Comparison of ENCODE assay signal across 8 cellular contexts in the genomic region with DNA sequence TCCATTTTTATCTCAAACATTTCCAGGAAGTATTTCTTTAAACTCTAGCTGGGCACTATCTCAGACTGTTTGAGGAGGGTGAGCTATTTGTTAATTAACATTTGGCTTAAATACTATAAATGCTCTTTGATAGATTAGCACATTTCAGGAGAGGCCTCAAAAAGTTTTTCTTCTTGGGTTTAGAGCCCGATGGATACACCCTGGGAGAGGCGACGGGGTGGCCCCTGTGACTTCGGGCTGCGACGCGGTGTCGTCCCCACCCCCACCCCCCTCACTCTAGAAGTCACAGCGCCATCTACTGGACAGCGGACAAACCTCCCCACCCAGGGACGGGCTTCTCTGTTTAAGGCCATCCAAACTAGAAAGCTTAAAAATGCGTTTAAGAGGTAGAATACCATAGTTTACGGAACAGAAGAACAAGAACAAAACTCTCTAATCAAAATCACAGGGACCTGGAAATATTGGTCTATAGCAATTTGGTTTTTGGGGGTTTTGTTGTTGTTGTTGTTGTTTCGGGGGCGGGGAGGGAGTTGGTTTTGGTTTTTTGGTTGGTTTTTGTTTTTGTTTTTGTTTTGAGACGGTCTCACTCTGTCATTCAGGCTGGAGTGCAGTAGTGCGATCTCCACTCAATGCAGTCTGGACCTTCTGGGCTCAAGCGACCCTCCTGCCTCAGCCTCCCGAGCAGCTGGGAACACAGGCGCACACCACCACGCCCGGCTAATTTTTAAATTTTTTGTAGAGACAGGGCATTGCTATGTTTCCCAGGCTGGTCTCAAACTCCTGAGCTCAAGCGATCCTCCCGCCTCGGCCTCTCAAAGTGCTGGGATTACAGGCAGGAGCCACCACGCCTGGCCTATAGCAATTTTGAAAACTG.
DNase-seq lines count a peak whose midpoint lies in the region; ATAC-seq and TF ChIP-seq lines count a peak whose summit lies in the region.

No MANE protein-coding gene starts in this region.

- H3K9me3 ChIP-seq in HCT116 (ENCODE audit: control insufficient read depth in 1 of 2, insufficient read depth in 1 of 2, low read depth in 1 of 2, low read length in 2 of 2) (no peaks in the 10 kb centered on the region), OCI-LY1 (ENCODE audit: low read length) (no peaks in the 10 kb centered on the region), cardiac muscle cell (ENCODE audit: low read depth) (no peaks in the 10 kb centered on the region), psoas muscle (no peaks in the 10 kb centered on the region)

- CTCF ChIA-PET in HCT116 (lab: Charles Lee), result interaction anchor here (0.5 to 3.9 kb wide), 44 partner anchors 9 to 760 kb away, joined by 3 to 89 read pairs (median 4); no protein-coding TSS in a partner anchor

- H4K20me1 ChIP-seq in HCT116 (ENCODE audit: insufficient read depth), result no peaks in the 10 kb centered on the region
- H4K20me1 ChIP-seq in OCI-LY1 (ENCODE audit: insufficient read depth, low read length), result no peaks in the 10 kb centered on the region

- peak; percentile 99 for ATAC-seq in HCT116
- ATAC-seq in psoas muscle, result peak; percentile 66 to 93 (median 80)
- ATAC-seq in HG03469 (IDR thresholded peaks at IDR 0.05; ENCODE audit: unreplicated experiment), result no peak
- no peak for ATAC-seq in HG02642 (IDR thresholded peaks at IDR 0.05; ENCODE audit: poor library complexity, unreplicated experiment)

- POLR2A ChIA-PET in HCT116 (lab: Charles Lee), result interaction anchor here (0.8 to 1.3 kb wide), 5 partner anchors 11 to 501 kb away, joined by 3 to 5 read pairs (median 3); no protein-coding TSS in a partner anchor

- WGBS in psoas muscle, 3 donors, result 42 to 44% (median 43%) methylated on average over 26 of the region's 26 CpGs

- intact Hi-C loops in HCT116 (cut with micrococcal nuclease), result loop anchor here (1.0 to 5.0 kb wide), 3 partner anchors 214 to 500 kb away; partner anchors contain the start of gene FOXL1
- intact Hi-C loops in psoas muscle (cut with DNase I), result loop anchor here (1.0 to 10.0 kb wide), 3 partner anchors 212 to 501 kb away; no protein-coding TSS in a partner anchor

- H3K4me1 ChIP-seq in HCT116 (ENCODE audit: control insufficient read depth in 1 of 2, insufficient read depth in 2 of 2, low read length in 2 of 2) (peaks cover 0 to 9% of the 10 kb centered on the region in 2 experiments; a peak in 2 of 4 replicates), OCI-LY1 (ENCODE audit: insufficient read depth, low read length, severe bottlenecking) (peaks cover 68% of the 10 kb centered on the region), cardiac muscle cell (ENCODE audit: low read depth) (peaks cover 6% of the 10 kb centered on the region), psoas muscle (no peaks in the 10 kb centered on the region)

- DNase-seq in HCT116 (ENCODE audit: low read depth, low spot score), result peak; percentile 62
- peak; percentile 51 for DNase-seq in activated naive CD4-positive, alpha-beta T cell treated with anti-CD3 and anti-CD28 coated beads, Interleukin-2, amount 50 U/mL, for 16 hours
- peak; percentile 77 to 89 for DNase-seq in cardiac muscle cell (ENCODE audit: low read depth in 1 of 2, low spot score in 1 of 2)
- DNase-seq in psoas muscle, result peak in 1 of 2 donors; percentile 62

- H3K4me2 ChIP-seq in HCT116 (ENCODE audit: low read length), result peak overlapping the region; percentile 67
- peak overlapping the region; percentile 57 for H3K4me2 ChIP-seq in OCI-LY1 (ENCODE audit: low read length)

- H3F3A ChIP-seq in OCI-LY1 (ENCODE audit: insufficient read depth, low read length), result no peaks in the 10 kb centered on the region

- H3K4me3 ChIP-seq in HCT116 (replicated peaks in 1 of 2; ENCODE audit: low read depth in 1 of 2, low read length in 2 of 2), result peak overlapping the region; percentile 29 to 35
- H3K4me3 ChIP-seq in OCI-LY1 (ENCODE audit: low read depth, low read length, poor library complexity, severe bottlenecking), result peak overlapping the region; percentile 65
- peak overlapping the region; percentile 9 for H3K4me3 ChIP-seq in cardiac muscle cell
- H3K4me3 ChIP-seq in psoas muscle, result no peak overlapping the region

- no peaks in the 10 kb centered on the region for H3K9me2 ChIP-seq in HCT116 (ENCODE audit: insufficient read depth)
- H3K9me2 ChIP-seq in OCI-LY1 (ENCODE audit: low read depth, low read length), result no peaks in the 10 kb centered on the region

- H3K9ac ChIP-seq in HCT116 (ENCODE audit: low read length), result no peak overlapping the region
- H3K9ac ChIP-seq in OCI-LY1 (ENCODE audit: low read length), result no peak overlapping the region

- H3K27ac ChIP-seq in C4-2B, result no peak overlapping the region
- no peak overlapping the region for H3K27ac ChIP-seq in HCT116 (ENCODE audit: low read depth, low read length)
- peak overlapping the region; percentile 4 for H3K27ac ChIP-seq in OCI-LY1 (ENCODE audit: low read depth, low read length, poor library complexity, severe bottlenecking)
- no peak overlapping the region for H3K27ac ChIP-seq in cardiac muscle cell
- H3K27ac ChIP-seq in psoas muscle, result no peak overlapping the region

- peak; percentile 95 for TF ChIP-seq RAD21 in HCT116 (IDR thresholded peaks at IDR 0.05; ENCODE audit: low read depth)

- H2AFZ ChIP-seq in HCT116 (ENCODE audit: low read depth, low read length, poor library complexity, severe bottlenecking), result peak overlapping the region; percentile 97
- no peak overlapping the region for H2AFZ ChIP-seq in OCI-LY1 (ENCODE audit: low read length)

- no TSS peak for BruUV-seq in HCT116 (replicated peaks; lab: Mats Ljungman, UMichigan)

- no peaks in the 10 kb centered on the region for H3K36me3 ChIP-seq in HCT116 (ENCODE audit: control insufficient read depth in 1 of 2, insufficient read depth in 2 of 2, low read length in 2 of 2)
- H3K36me3 ChIP-seq in OCI-LY1 (ENCODE audit: insufficient read depth, low read length), result no peaks in the 10 kb centered on the region; the same call in 1 of the 2 replicates
- no peaks in the 10 kb centered on the region for H3K36me3 ChIP-seq in cardiac muscle cell
- H3K36me3 ChIP-seq in psoas muscle (ENCODE audit: insufficient read depth in 1 of 2, low read depth in 1 of 2), result no peaks in the 10 kb centered on the region

- H3K79me2 ChIP-seq in HCT116 (ENCODE audit: insufficient read depth, low read length) (no peaks in the 10 kb centered on the region), OCI-LY1 (ENCODE audit: insufficient read depth, low read length) (no peaks in the 10 kb centered on the region)

- TF ChIP-seq CTCF in C4-2B (conservative IDR thresholded peaks at IDR 0.05), result peak; percentile 93
- peak; percentile 95 to 100 (median 97) for TF ChIP-seq CTCF in HCT116 (IDR thresholded peaks at IDR 0.05 in 2 of 3, conservative IDR thresholded peaks at IDR 0.05 in 1 of 3; ENCODE audit: borderline replicate concordance in 1 of 3, insufficient read depth in 1 of 3, low read depth in 2 of 3, low read length in 2 of 3)
- peak; percentile 92 for TF ChIP-seq CTCF in OCI-LY1 (IDR thresholded peaks at IDR 0.05; ENCODE audit: low read length)
- peak; percentile 90 for TF ChIP-seq CTCF in cardiac muscle cell (IDR thresholded peaks at IDR 0.05; ENCODE audit: low read depth, low read length)
- TF ChIP-seq CTCF in psoas muscle (IDR thresholded peaks at IDR 0.05), result peak; percentile 68

- H3K27me3 ChIP-seq in HCT116 (ENCODE audit: insufficient read depth, low read length) (no peaks in the 10 kb centered on the region), OCI-LY1 (ENCODE audit: insufficient read depth, low read length) (no peaks in the 10 kb centered on the region), cardiac muscle cell (no peaks in the 10 kb centered on the region), psoas muscle (ENCODE audit: insufficient read depth in 3 of 3, low read length in 2 of 3) (peaks cover 0 to 60% (median 3%) of the 10 kb centered on the region in 3 donors)

- RAD21 ChIA-PET in HCT116 (lab: Charles Lee; ENCODE audit: low non-redundant PET in 1 of 2, low total read pairs in 2 of 2, uncharacterized antibody in 2 of 2, unreplicated experiment in 2 of 2), result interaction anchor here (0.5 to 2.2 kb wide), 14 partner anchors 10 to 1309 kb away, joined by 3 to 21 read pairs (median 4); no protein-coding TSS in a partner anchor

- TF ChIP-seq POLR2A in HCT116 (IDR thresholded peaks at IDR 0.05; ENCODE audit: borderline replicate concordance, extremely low read depth, insufficient read depth, insufficient read length), result no peak

TF ChIP-seq in HCT116, 20 proteins besides CTCF, POLR2A, EP300 and RAD21:
- TF ChIP-seq SIN3A (IDR thresholded peaks at IDR 0.05; ENCODE audit: low read depth) (no peak), SP1 (IDR thresholded peaks at IDR 0.05; ENCODE audit: low read depth) (0 out of 2 replicates have a peak, but pooled peaks have one; percentile 3), FOSL1 (IDR thresholded peaks at IDR 0.05; ENCODE audit: low read depth) (no peak), CEBPB (IDR thresholded peaks at IDR 0.05; ENCODE audit: low read depth) (no peak), SRF (IDR thresholded peaks at IDR 0.05; ENCODE audit: low read depth) (no peak), ELF1 (IDR thresholded peaks at IDR 0.05; ENCODE audit: borderline replicate concordance, low read depth) (no peak), MAX (IDR thresholded peaks at IDR 0.05) (0 out of 2 replicates have a peak, but pooled peaks have one; percentile 24)
- TF ChIP-seq, protein P1, sequence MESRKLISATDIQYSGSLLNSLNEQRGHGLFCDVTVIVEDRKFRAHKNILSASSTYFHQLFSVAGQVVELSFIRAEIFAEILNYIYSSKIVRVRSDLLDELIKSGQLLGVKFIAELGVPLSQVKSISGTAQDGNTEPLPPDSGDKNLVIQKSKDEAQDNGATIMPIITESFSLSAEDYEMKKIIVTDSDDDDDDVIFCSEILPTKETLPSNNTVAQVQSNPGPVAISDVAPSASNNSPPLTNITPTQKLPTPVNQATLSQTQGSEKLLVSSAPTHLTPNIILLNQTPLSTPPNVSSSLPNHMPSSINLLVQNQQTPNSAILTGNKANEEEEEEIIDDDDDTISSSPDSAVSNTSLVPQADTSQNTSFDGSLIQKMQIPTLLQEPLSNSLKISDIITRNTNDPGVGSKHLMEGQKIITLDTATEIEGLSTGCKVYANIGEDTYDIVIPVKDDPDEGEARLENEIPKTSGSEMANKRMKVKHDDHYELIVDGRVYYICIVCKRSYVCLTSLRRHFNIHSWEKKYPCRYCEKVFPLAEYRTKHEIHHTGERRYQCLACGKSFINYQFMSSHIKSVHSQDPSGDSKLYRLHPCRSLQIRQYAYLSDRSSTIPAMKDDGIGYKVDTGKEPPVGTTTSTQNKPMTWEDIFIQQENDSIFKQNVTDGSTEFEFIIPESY (IDR thresholded peaks at IDR 0.05; ENCODE audit: extremely low read depth, insufficient replicate concordance, low read length), result no peak
TF ChIP-seq in HCT116: peak in this region for 2.

Comparison
In these comparisons a context has a peak if more than half of its experiments do, and no peak if none do; other contexts are left out.
1. ATAC-seq: peak in HCT116 (single experiment) and psoas muscle (4 of 4); none in HG03469 (single experiment) and HG02642 (single experiment).
2. Peak in every context shown above with its lines, with median percentiles within 50 percentile points of each other: CTCF ChIP-seq.